Comparison of ENCODE assay signal across 9 cellular contexts in the genomic region with DNA sequence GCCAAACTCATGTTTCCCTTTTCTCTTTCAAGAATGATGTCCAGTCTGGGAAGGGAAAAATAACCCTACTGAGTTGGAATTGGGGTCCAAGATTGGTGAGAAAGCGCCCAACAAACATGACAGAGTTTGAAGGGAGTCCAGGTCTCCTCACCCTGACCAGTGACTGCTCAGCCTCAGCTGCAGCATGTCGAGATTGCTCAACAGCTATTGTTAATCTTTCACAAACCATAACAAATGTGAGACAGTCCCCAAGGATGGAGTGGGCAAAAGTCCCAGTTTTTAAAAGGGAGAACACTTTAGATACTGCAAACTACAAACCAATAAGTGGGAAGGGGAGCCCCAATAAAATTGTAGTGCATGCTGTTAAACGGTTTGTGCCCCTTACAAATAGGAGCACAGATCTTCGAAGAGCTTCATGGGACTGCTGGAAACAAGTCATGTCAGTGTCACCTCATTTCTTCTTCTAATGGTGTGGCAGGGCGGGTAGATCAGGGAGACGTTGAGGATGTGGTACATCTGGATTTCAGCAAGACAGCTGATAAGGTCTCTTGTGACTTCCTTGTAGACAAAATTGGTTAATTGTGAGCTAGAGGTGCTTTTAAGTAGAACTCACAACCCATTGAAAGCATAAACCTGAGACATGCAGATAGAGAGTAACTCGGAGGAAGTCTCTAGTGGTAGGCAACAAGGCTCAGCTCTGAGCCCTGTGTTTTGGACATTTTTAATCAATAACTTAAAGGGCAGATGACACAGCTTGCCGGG.
DNase-seq lines count a peak whose midpoint lies in the region; ATAC-seq, FAIRE-seq and TF ChIP-seq lines count a peak whose summit lies in the region.
"Had no signal": no experiment of that assay in that cellular context is flagged by ENCODE, and none has a peak within 500 bp of the region (broad histone marks: within the 10 kb centered on the region; RNA-seq: fewer than 3 reads in every experiment).

No MANE protein-coding gene starts in this region.

- H3K27ac ChIP-seq in brain microvascular endothelial cell (no peak overlapping the region), kidney (ENCODE audit: low read depth in 2 of 2, low read length in 2 of 2) (peak overlapping the region; percentile 78 to 83)

- H3K9me3 ChIP-seq in kidney (ENCODE audit: control insufficient read depth in 1 of 2, low read length in 2 of 2), result no peaks in the 10 kb centered on the region

- no peaks in the 10 kb centered on the region for H3K9me3 Mint-ChIP-seq in activated naive CD8-positive, alpha-beta T cell treated with anti-CD3 and anti-CD28 coated beads, Interleukin-2, amount 10 ng/mL, durations not matched to agents 7 days and 5 days
- H3K9me3 Mint-ChIP-seq in activated naive CD8-positive, alpha-beta T cell treated with anti-CD3 and anti-CD28 coated beads, Interleukin-2, amount 50 U/mL, for 24 hours, result no peaks in the 10 kb centered on the region

- no peak overlapping the region for H3K9ac ChIP-seq in kidney (ENCODE audit: low read length in 2 of 2)

- no peaks in the 10 kb centered on the region for H3K27me3 ChIP-seq in brain microvascular endothelial cell (replicated peaks)

- H3K36me3 Mint-ChIP-seq in activated naive CD8-positive, alpha-beta T cell treated with anti-CD3 and anti-CD28 coated beads, Interleukin-2, amount 10 ng/mL, durations not matched to agents 7 days and 5 days, result no peaks in the 10 kb centered on the region
- no peaks in the 10 kb centered on the region for H3K36me3 Mint-ChIP-seq in activated naive CD8-positive, alpha-beta T cell treated with anti-CD3 and anti-CD28 coated beads, Interleukin-2, amount 50 U/mL, for 24 hours (ENCODE audit: low read depth)

- peak overlapping the region; percentile 65 for H3K27ac Mint-ChIP-seq in activated naive CD8-positive, alpha-beta T cell treated with anti-CD3 and anti-CD28 coated beads, Interleukin-2, amount 10 ng/mL, durations not matched to agents 7 days and 5 days
- H3K27ac Mint-ChIP-seq in activated naive CD8-positive, alpha-beta T cell treated with anti-CD3 and anti-CD28 coated beads, Interleukin-2, amount 50 U/mL, for 24 hours, result no peak overlapping the region

- FAIRE-seq in kidney (lab: Jason Lieb, UNC), result no peak

- peak overlapping the region; percentile 16 for H3K4me3 Mint-ChIP-seq in activated naive CD8-positive, alpha-beta T cell treated with anti-CD3 and anti-CD28 coated beads, Interleukin-2, amount 10 ng/mL, durations not matched to agents 7 days and 5 days
- H3K4me3 Mint-ChIP-seq in activated naive CD8-positive, alpha-beta T cell treated with anti-CD3 and anti-CD28 coated beads, Interleukin-2, amount 50 U/mL, for 24 hours, result no peak overlapping the region

- peaks cover 19% of the 10 kb centered on the region for H3K4me1 Mint-ChIP-seq in activated naive CD8-positive, alpha-beta T cell treated with anti-CD3 and anti-CD28 coated beads, Interleukin-2, amount 10 ng/mL, durations not matched to agents 7 days and 5 days
- H3K4me1 Mint-ChIP-seq in activated naive CD8-positive, alpha-beta T cell treated with anti-CD3 and anti-CD28 coated beads, Interleukin-2, amount 50 U/mL, for 24 hours, result peaks cover 18% of the 10 kb centered on the region

- no peak for DNase-seq in activated naive CD8-positive, alpha-beta T cell treated with anti-CD3 and anti-CD28 coated beads, Interleukin-2, amount 10 ng/mL, durations not matched to agents 7 days and 5 days
- DNase-seq in activated naive CD8-positive, alpha-beta T cell treated with anti-CD3 and anti-CD28 coated beads, Interleukin-2, amount 50 U/mL, for 24 hours, result no peak
- peak; percentile 14 for DNase-seq in brain microvascular endothelial cell
- DNase-seq in kidney, result no peak
- DNase-seq in stimulated activated CD4-positive, alpha-beta T cell treated with anti-CD3 and anti-CD28 coated beads, Interleukin-1b, Interleukin-23, amount 100 ng/mL, for 48 hours, result no peak
- DNase-seq in NCI-H510A (lab: John Stamatoyannopoulos, UW), result no peak
- DNase-seq in activated effector memory CD4-positive, alpha-beta T cell treated with anti-CD3 and anti-CD28 coated beads, Interleukin-2, amount 50 U/mL, for 16 hours, result no peak
- DNase-seq: H7 had no signal

- intact Hi-C loops in kidney (cut with DNase I), result no loop called here

- POLR2A ChIA-PET in activated naive CD8-positive, alpha-beta T cell treated with anti-CD3 and anti-CD28 coated beads, Interleukin-2, amount 10 ng/mL, durations not matched to agents 7 days and 5 days (lab: Charles Lee), result interaction anchor here (0.6 to 1.2 kb wide), 2 partner anchors 70 to 155 kb away, joined by 3 read pairs; no protein-coding TSS in a partner anchor

- no peak for TF ChIP-seq CTCF in brain microvascular endothelial cell (IDR thresholded peaks at IDR 0.05; ENCODE audit: low read depth, low read length, missing control alignments)
- no peak for TF ChIP-seq CTCF in kidney (IDR thresholded peaks at IDR 0.05; ENCODE audit: borderline replicate concordance, extremely low read depth, insufficient read depth)

- H3K4me1 ChIP-seq in kidney (ENCODE audit: control insufficient read depth in 1 of 2, insufficient read depth in 1 of 2, low read depth in 1 of 2, low read length in 2 of 2), result peaks cover 19 to 21% of the 10 kb centered on the region in 2 donors

- no peaks in the 10 kb centered on the region for H3K36me3 ChIP-seq in brain microvascular endothelial cell (replicated peaks)
- no peaks in the 10 kb centered on the region for H3K36me3 ChIP-seq in kidney (ENCODE audit: control insufficient read depth in 1 of 2, insufficient read depth in 2 of 2, low read length in 2 of 2)

- in situ Hi-C loops in brain microvascular endothelial cell (cut with HindIII; ENCODE audit: low pct_ligation_motif_present, low sequenced_read_pairs), result no loop called here

- peak; percentile 96 for ATAC-seq in activated naive CD8-positive, alpha-beta T cell treated with anti-CD3 and anti-CD28 coated beads, Interleukin-2, amount 10 ng/mL, durations not matched to agents 7 days and 5 days (ENCODE audit: low read depth)
- no peak for ATAC-seq in activated naive CD8-positive, alpha-beta T cell treated with anti-CD3 and anti-CD28 coated beads, Interleukin-2, amount 50 U/mL, for 24 hours
- no peak for ATAC-seq in HG03196 (IDR thresholded peaks at IDR 0.05; ENCODE audit: unreplicated experiment)

- peaks cover 2% of the 10 kb centered on the region for H3K27me3 Mint-ChIP-seq in activated naive CD8-positive, alpha-beta T cell treated with anti-CD3 and anti-CD28 coated beads, Interleukin-2, amount 10 ng/mL, durations not matched to agents 7 days and 5 days
- H3K27me3 Mint-ChIP-seq in activated naive CD8-positive, alpha-beta T cell treated with anti-CD3 and anti-CD28 coated beads, Interleukin-2, amount 50 U/mL, for 24 hours, result no peaks in the 10 kb centered on the region

- H3K4me3 ChIP-seq in brain microvascular endothelial cell (ENCODE audit: low read depth, low read length), result no peak overlapping the region
- H3K4me3 ChIP-seq in kidney (ENCODE audit: low read length in 2 of 2), result peak overlapping the region; percentile 44 to 50
